In the genomic region with DNA sequence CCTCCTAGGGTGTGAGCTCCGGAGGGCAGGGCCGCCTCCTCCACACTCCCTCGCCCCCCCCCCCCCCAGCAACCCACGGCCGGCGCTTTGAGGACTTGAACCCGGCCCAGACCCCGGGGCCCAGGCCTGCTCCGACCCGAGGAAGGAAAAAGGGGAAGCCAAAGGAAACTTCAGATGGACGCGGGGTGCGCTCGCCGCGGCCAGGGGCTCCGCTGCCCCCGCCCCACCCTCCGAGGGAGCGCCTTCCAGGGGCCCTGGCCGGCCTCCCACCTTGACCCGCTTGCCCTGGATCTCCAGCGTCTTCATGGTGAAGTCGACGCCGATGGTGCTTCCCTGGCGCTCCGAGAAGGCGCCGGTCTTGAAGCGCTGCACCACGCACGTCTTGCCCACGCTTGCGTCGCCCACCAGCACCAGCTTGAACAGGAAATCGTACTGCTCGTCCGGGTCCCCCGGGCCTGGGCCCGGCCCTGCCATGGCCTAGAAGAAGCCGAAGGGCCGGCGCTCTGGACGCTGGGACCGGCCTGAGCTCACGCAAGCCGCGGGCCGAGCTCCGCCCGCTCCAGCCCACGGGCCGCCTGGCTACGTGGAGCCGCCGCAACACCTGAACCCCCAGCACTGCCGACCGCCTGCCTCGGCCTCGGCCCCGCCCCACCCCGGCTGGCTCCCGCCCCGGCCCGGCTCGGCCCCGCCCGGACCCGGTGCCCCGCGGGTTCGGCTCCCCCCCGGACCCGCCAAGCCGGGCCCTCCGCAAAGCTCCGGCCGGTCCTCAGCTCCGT, we compare ENCODE assay signal across 8 cellular contexts. TPM values are rescaled to one million over a fixed set of nuclear protein-coding genes. Genes with fewer than 3 reads are reported as not detected.
DNase-seq lines count a peak whose midpoint lies in the region; ATAC-seq and TF ChIP-seq lines count a peak whose summit lies in the region.

No MANE protein-coding gene starts in this region.

- no peak; the same call in 1 of the 3 replicates for ATAC-seq in RWPE2 (ENCODE audit: low read depth)

- H3K4me3 Mint-ChIP-seq in brain: peak overlapping the region; percentile 84 to 90 (median 86)

- TF ChIP-seq CTCF in RWPE2 (IDR thresholded peaks at IDR 0.05; ENCODE audit: poor library complexity, severe bottlenecking) (no peak), brain (conservative IDR thresholded peaks at IDR 0.05) (no peak), kidney epithelial cell (IDR thresholded peaks at IDR 0.05; ENCODE audit: insufficient read depth, low read length, poor library complexity, severe bottlenecking) (no peak), GM10266 (IDR thresholded peaks at IDR 0.05; ENCODE audit: control insufficient read depth, insufficient read depth, low read depth, missing control alignments) (no peak)

- peaks cover 13% of the 10 kb centered on the region for H3K36me3 Mint-ChIP-seq in brain

- peaks cover 0 to 2% (median 0%) of the 10 kb centered on the region in 5 experiments for H3K9me3 Mint-ChIP-seq in brain

- H3K27me3 ChIP-seq in H7 (ENCODE audit: control insufficient read depth, insufficient read depth, low read length) (no peaks in the 10 kb centered on the region), RWPE2 (ENCODE audit: insufficient read depth, poor library complexity, severe bottlenecking) (no peaks in the 10 kb centered on the region), kidney epithelial cell (ENCODE audit: control insufficient read depth, insufficient read depth, low read length) (no peaks in the 10 kb centered on the region)

- DNase-seq in COLO668 (lab: John Stamatoyannopoulos, UW; ENCODE audit: unreplicated experiment) (peak; percentile 19), H7 (peak; percentile 79), RWPE2 (ENCODE audit: low spot score) (no peak), kidney epithelial cell (ENCODE audit: low read depth) (no peak), GM10266 (ENCODE audit: extremely low spot score) (no peak), dedifferentiated amniotic fluid mesenchymal stem cell (ENCODE audit: extremely low spot score) (no peak)
- peak; percentile 50 for DNase-seq in stimulated activated naive CD4-positive, alpha-beta T cell treated with Interleukin-2 at 50 U/mL for 16 hours (lab: John Stamatoyannopoulos, UW)

- no peaks in the 10 kb centered on the region for H3K27me3 Mint-ChIP-seq in brain

- peaks cover 4% of the 10 kb centered on the region for H3K4me1 ChIP-seq in RWPE2 (ENCODE audit: insufficient read depth, poor library complexity, severe bottlenecking)

- H3K36me3 ChIP-seq in H7 (replicated peaks; ENCODE audit: control insufficient read depth, insufficient read depth, low read length) (peaks cover 4% of the 10 kb centered on the region; the same call in 1 of the 2 replicates), RWPE2 (ENCODE audit: low read depth) (peaks cover 19% of the 10 kb centered on the region), kidney epithelial cell (ENCODE audit: control insufficient read depth, insufficient read depth, low read length) (no peaks in the 10 kb centered on the region)

- peak overlapping the region; percentile 73 for H3K27ac ChIP-seq in RWPE2 (ENCODE audit: poor library complexity, severe bottlenecking)

- H3K4me1 Mint-ChIP-seq in brain: peaks cover 41% of the 10 kb centered on the region

- H3K4me3 ChIP-seq in H7 (ENCODE audit: insufficient read depth, low read depth, low read length) (peak overlapping the region; percentile 78), RWPE2 (ENCODE audit: severe bottlenecking) (peak overlapping the region; percentile 75), kidney epithelial cell (ENCODE audit: low read depth, low read length) (peak overlapping the region; percentile 51)

- peak overlapping the region in 3 of 5 experiments; percentile 72 to 80 (median 76) for H3K27ac Mint-ChIP-seq in brain

- no peaks in the 10 kb centered on the region for H3K9me3 ChIP-seq in RWPE2 (ENCODE audit: severe bottlenecking)

RNA-seq across cellular contexts. Expression of a gene that starts 0.4 kb away (rescaled TPM):
- 31.9 and 39.4 TPM in 2 replicates for total RNA-seq in H7 (2014; rRNA removed; shearing (Covaris generic))
- polyA plus RNA-seq in brain (ENCODE audit: insufficient read depth, low read depth, low replicate concordance): 1.8 TPM
- total RNA-seq in kidney epithelial cell: 54.6 and 58.0 TPM in 2 replicates

RNA-seq across cellular contexts. Expression of a gene that starts 39.7 kb away (rescaled TPM):
- 24.1 and 26.2 TPM in 2 replicates for total RNA-seq in H7 (2014; rRNA removed; shearing (Covaris generic))
- polyA plus RNA-seq in brain (ENCODE audit: insufficient read depth, low read depth, low replicate concordance): 33.2 TPM
- 21.2 and 27.7 TPM in 2 replicates for total RNA-seq in kidney epithelial cell

Comparison
In these comparisons a context has a peak if more than half of its experiments do, and no peak if none do; other contexts are left out.
1. DNase-seq: peak in COLO668 (single experiment), H7 (single experiment) and stimulated activated naive CD4-positive, alpha-beta T cell treated with Interleukin-2 at 50 U/mL for 16 hours (single experiment); none in RWPE2 (single experiment), kidney epithelial cell (single experiment), GM10266 (single experiment) and dedifferentiated amniotic fluid mesenchymal stem cell (single experiment).
2. Peak in every context shown above with its lines, with median percentiles within 50 percentile points of each other: H3K4me3 ChIP-seq.